10 cellular contexts compared by ENCODE assay signal in the genomic region with DNA sequence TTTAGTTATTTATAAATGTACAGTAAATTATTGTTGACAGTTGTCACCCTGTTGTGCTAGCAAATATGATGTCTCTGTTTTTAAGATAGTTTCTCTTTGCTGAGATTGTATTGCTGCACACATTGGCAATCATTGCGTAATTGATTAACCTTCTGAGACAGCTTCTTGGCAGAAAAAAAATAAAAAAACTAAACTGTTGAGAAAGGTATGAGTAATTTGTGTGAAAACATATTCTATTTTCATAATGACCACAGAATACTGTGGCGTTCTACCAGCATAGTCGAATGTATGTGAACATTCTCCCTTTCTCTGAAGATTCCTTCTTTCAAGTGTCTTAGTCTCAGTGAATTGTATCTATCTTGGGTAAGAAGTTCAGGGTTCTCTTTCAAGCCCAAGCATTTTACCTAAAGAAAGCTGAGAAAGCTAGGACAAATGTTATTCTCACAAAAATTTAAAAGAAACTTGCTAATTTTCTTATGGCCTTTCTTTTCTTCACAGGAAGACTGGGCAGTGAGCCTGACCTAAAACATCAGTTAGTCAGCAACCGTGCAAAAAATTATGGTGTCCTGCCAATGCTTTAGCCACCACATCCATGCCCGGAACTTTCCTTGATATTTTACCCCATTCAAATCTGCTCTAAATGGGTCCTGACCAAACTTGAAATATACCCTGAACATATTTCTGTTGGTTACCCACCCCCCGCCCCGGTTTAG.
DNase-seq lines count a peak whose midpoint lies in the region; ATAC-seq and TF ChIP-seq lines count a peak whose summit lies in the region.
"Had no signal": no experiment of that assay in that cellular context is flagged by ENCODE, and none has a peak within 500 bp of the region (broad histone marks: within the 10 kb centered on the region; RNA-seq: fewer than 3 reads in every experiment).

No MANE protein-coding gene starts in this region.

- H3K9me3 Mint-ChIP-seq in activated naive CD8-positive, alpha-beta T cell treated with anti-CD3 and anti-CD28 coated beads, Interleukin-2, amount 50 U/mL, for 24 hours, result no peaks in the 10 kb centered on the region

- DNase-seq in AG04450 (ENCODE audit: low read depth, low spot score) (peak; percentile 21), RPMI7951 (ENCODE audit: low read depth) (peak; percentile 79), glomerular visceral epithelial cell (ENCODE audit: extremely low spot score) (peak; percentile 53), NCI-H128 (lab: John Stamatoyannopoulos, UW; ENCODE audit: unreplicated experiment) (no peak), NCI-H345 (lab: John Stamatoyannopoulos, UW) (no peak)
- no peak for DNase-seq in activated naive CD8-positive, alpha-beta T cell treated with anti-CD3 and anti-CD28 coated beads, Interleukin-2, amount 50 U/mL, for 24 hours
- DNase-seq: hypothalamus; stimulated activated CD4-positive, alpha-beta T cell treated with anti-CD3 and anti-CD28 coated beads, Interleukin-4, amount 100 ng/mL, for 24 hours had no signal

- ATAC-seq in GM21529 (IDR thresholded peaks at IDR 0.05; ENCODE audit: unreplicated experiment), result peak; percentile 56
- no peak for ATAC-seq in activated naive CD8-positive, alpha-beta T cell treated with anti-CD3 and anti-CD28 coated beads, Interleukin-2, amount 50 U/mL, for 24 hours
- no peak for ATAC-seq in HG03095 (IDR thresholded peaks at IDR 0.05; ENCODE audit: unreplicated experiment)

- CTCF ChIA-PET in AG04450 (lab: Charles Lee), result interaction anchor here (0.6 to 3.7 kb wide), 2 partner anchors 193 to 1718 kb away, joined by 3 to 12 read pairs; no protein-coding TSS in a partner anchor

- H3K4me1 Mint-ChIP-seq in activated naive CD8-positive, alpha-beta T cell treated with anti-CD3 and anti-CD28 coated beads, Interleukin-2, amount 50 U/mL, for 24 hours, result peaks cover 16% of the 10 kb centered on the region

- no peaks in the 10 kb centered on the region for H3K27me3 ChIP-seq in AG04450 (ENCODE audit: control insufficient read depth, insufficient read depth, low read length)

- H3K4me3 Mint-ChIP-seq in activated naive CD8-positive, alpha-beta T cell treated with anti-CD3 and anti-CD28 coated beads, Interleukin-2, amount 50 U/mL, for 24 hours, result no peak overlapping the region

- no peak overlapping the region for H3K27ac Mint-ChIP-seq in activated naive CD8-positive, alpha-beta T cell treated with anti-CD3 and anti-CD28 coated beads, Interleukin-2, amount 50 U/mL, for 24 hours

- H3K4me3 ChIP-seq in AG04450 (ENCODE audit: low read depth, low read length), result no peak overlapping the region

- H3K36me3 Mint-ChIP-seq in activated naive CD8-positive, alpha-beta T cell treated with anti-CD3 and anti-CD28 coated beads, Interleukin-2, amount 50 U/mL, for 24 hours (ENCODE audit: low read depth), result no peaks in the 10 kb centered on the region

- H3K27ac ChIP-seq in AG04450 (ENCODE audit: low read depth, low read length), result peak overlapping the region; percentile 55

- no peaks in the 10 kb centered on the region for H3K9me3 ChIP-seq in AG04450 (ENCODE audit: control insufficient read depth, insufficient read depth, low read length)

- H3K27me3 Mint-ChIP-seq in activated naive CD8-positive, alpha-beta T cell treated with anti-CD3 and anti-CD28 coated beads, Interleukin-2, amount 50 U/mL, for 24 hours, result no peaks in the 10 kb centered on the region

- POLR2A ChIA-PET in AG04450 (lab: Yijun Ruan, JAX), result interaction anchor here (0.6 to 2.0 kb wide), 2 partner anchors 53 to 103 kb away, joined by 4 to 7 read pairs; partner anchors contain the start of gene PPFIBP1

- no peak for TF ChIP-seq CTCF in AG04450 (IDR thresholded peaks at IDR 0.05; ENCODE audit: low read depth, low read length)

Comparison
In these comparisons a context has a peak if more than half of its experiments do, and no peak if none do; other contexts are left out.
1. DNase-seq: peak in AG04450 (single experiment), RPMI7951 (single experiment) and glomerular visceral epithelial cell (single experiment); none in NCI-H128 (single experiment), activated naive CD8-positive, alpha-beta T cell treated with anti-CD3 and anti-CD28 coated beads, Interleukin-2, amount 50 U/mL, for 24 hours (single experiment) and NCI-H345 (single experiment).